ENCODE assay signal across 17 cellular contexts in genomic region chr20:58586565-58587093, GRCh38.
DNase-seq lines count a peak whose midpoint lies in the region; ATAC-seq, FAIRE-seq and TF ChIP-seq lines count a peak whose summit lies in the region.
"Had no signal": no experiment of that assay in that cellular context is flagged by ENCODE, and none has a peak within 500 bp of the region (broad histone marks: within the 10 kb centered on the region; RNA-seq: fewer than 3 reads in every experiment).

No MANE protein-coding gene starts in this region.

- H3K27ac ChIP-seq in heart right ventricle (no peak overlapping the region), mesodermal cell (ENCODE audit: low read depth, low read length, severe bottlenecking) (peak overlapping the region; percentile 62), sigmoid colon (peak overlapping the region in 1 of 4 donors; percentile 61)
- H3K27ac ChIP-seq: GM23248, HL-60 had no signal

- peak; percentile 85 for FAIRE-seq in HTR-8/SVneo (lab: Jason Lieb, UNC)
- FAIRE-seq: A204.1, H54 had no signal

- no peak for TF ChIP-seq POLR2A in sigmoid colon (IDR thresholded peaks at IDR 0.05)

- no peak for TF ChIP-seq CTCF in heart right ventricle (IDR thresholded peaks at IDR 0.05)
- TF ChIP-seq CTCF in sigmoid colon (IDR thresholded peaks at IDR 0.05), result no peak

- ATAC-seq in heart right ventricle, result no peak
- ATAC-seq in GM18873 (IDR thresholded peaks at IDR 0.05; ENCODE audit: low FRiP score, unreplicated experiment), result no peak
- ATAC-seq: HCT116 had no signal

- H3K9me3 ChIP-seq in heart right ventricle (no peaks in the 10 kb centered on the region), mesodermal cell (ENCODE audit: control insufficient read depth, low read length) (peaks cover 3% of the 10 kb centered on the region), sigmoid colon (no peaks in the 10 kb centered on the region)

- H3K27me3 ChIP-seq in heart right ventricle, result peaks cover 0 to 42% (median 18%) of the 10 kb centered on the region in 7 donors
- no peaks in the 10 kb centered on the region for H3K27me3 ChIP-seq in sigmoid colon

- H3K4me3 ChIP-seq in heart right ventricle (no peak overlapping the region), mesodermal cell (ENCODE audit: extremely low read depth, insufficient read depth, low read length, poor library complexity, severe bottlenecking) (no peak overlapping the region), sigmoid colon (no peak overlapping the region)
- H3K4me3 ChIP-seq: GM23248 had no signal

- peak; percentile 54 for DNase-seq in cardiac septum (ENCODE audit: low spot score)
- DNase-seq in heart right ventricle, result no peak
- no peak for DNase-seq in HTR-8/SVneo (ENCODE audit: insufficient read length, low spot score)
- DNase-seq in sigmoid colon, result peak; percentile 4
- DNase-seq in NCI-H446 treated with DMSO at 0.1 percent for 48 hours (lab: John Stamatoyannopoulos, UW), result no peak
- DNase-seq: CD8-positive, alpha-beta memory T cell; DND-41; GDM1; GM23248; IMR-90 had no signal

- peaks cover 0 to 11% (median 0%) of the 10 kb centered on the region in 9 donors for H3K4me1 ChIP-seq in heart right ventricle
- no peaks in the 10 kb centered on the region for H3K4me1 ChIP-seq in mesodermal cell (ENCODE audit: control insufficient read depth, insufficient read depth, low read length, poor library complexity, severe bottlenecking)
- H3K4me1 ChIP-seq in sigmoid colon, result peaks cover 0 to 28% (median 14%) of the 10 kb centered on the region in 4 donors
- H3K4me1 ChIP-seq: Caco-2 had no signal

- intact Hi-C loops in cardiac septum (cut with DNase I) (no loop called here), heart right ventricle (cut with DNase I) (no loop called here), sigmoid colon (cut with DNase I) (no loop called here)

- no peak for TF ChIP-seq EP300 in sigmoid colon (IDR thresholded peaks at IDR 0.05)

- 93 to 94% methylated on average over 6 of the region's 6 CpGs for WGBS in heart right ventricle, 2 donors
- 81% methylated on average over 2 of the region's 6 CpGs; no CpG with 5 or more reads in 1 of the 2 experiments for WGBS in mesodermal cell (ENCODE audit: insufficient coverage in 2 of 2), 2 experiments
- 88 to 93% methylated on average over 6 of the region's 6 CpGs for WGBS in sigmoid colon, 2 donors

- no peaks in the 10 kb centered on the region for H3K36me3 ChIP-seq in heart right ventricle
- H3K36me3 ChIP-seq in mesodermal cell (ENCODE audit: control insufficient read depth, insufficient read depth, low read length), result no peaks in the 10 kb centered on the region
- no peaks in the 10 kb centered on the region for H3K36me3 ChIP-seq in sigmoid colon

Comparison
In these comparisons a context has a peak if more than half of its experiments do, and no peak if none do; other contexts are left out.
1. DNase-seq: peak in cardiac septum (single experiment) and sigmoid colon (single experiment); none in heart right ventricle (0 of 2), HTR-8/SVneo (single experiment) and NCI-H446 treated with DMSO at 0.1 percent for 48 hours (single experiment).